Comparison of ENCODE assay signal across 8 cellular contexts in genomic region chr12:52865090-52865944, GRCh38. TPM values are rescaled to one million over a fixed set of nuclear protein-coding genes. Genes with fewer than 3 reads are reported as not detected.
DNase-seq lines count a peak whose midpoint lies in the region; ATAC-seq and TF ChIP-seq lines count a peak whose summit lies in the region.

No MANE protein-coding gene starts in this region.

- no peaks in the 10 kb centered on the region for H3K9me3 Mint-ChIP-seq in activated naive CD8-positive, alpha-beta T cell treated with anti-CD3 and anti-CD28 coated beads, Interleukin-2, amount 50 U/mL, for 24 hours

- H3K27me3 Mint-ChIP-seq in activated naive CD8-positive, alpha-beta T cell treated with anti-CD3 and anti-CD28 coated beads, Interleukin-2, amount 50 U/mL, for 24 hours, result peaks cover under 1% of the 10 kb centered on the region

- no peak overlapping the region for H3K4me3 Mint-ChIP-seq in activated naive CD8-positive, alpha-beta T cell treated with anti-CD3 and anti-CD28 coated beads, Interleukin-2, amount 50 U/mL, for 24 hours

- ATAC-seq in activated naive CD8-positive, alpha-beta T cell treated with anti-CD3 and anti-CD28 coated beads, Interleukin-2, amount 50 U/mL, for 24 hours, result no peak
- ATAC-seq in left ventricle myocardium superior, result peak; percentile 74
- ATAC-seq in sciatic nerve, result peak; percentile 60
- ATAC-seq in HG02571 (IDR thresholded peaks at IDR 0.05; ENCODE audit: unreplicated experiment), result no peak
- no peak for ATAC-seq in HG03442 (IDR thresholded peaks at IDR 0.05; ENCODE audit: unreplicated experiment)

- intact Hi-C loops in left ventricle myocardium superior (cut with micrococcal nuclease) (no loop called here), sciatic nerve (cut with DNase I) (no loop called here)

- H3K4me1 Mint-ChIP-seq in activated naive CD8-positive, alpha-beta T cell treated with anti-CD3 and anti-CD28 coated beads, Interleukin-2, amount 50 U/mL, for 24 hours, result peaks cover 13% of the 10 kb centered on the region

- H3K27ac Mint-ChIP-seq in activated naive CD8-positive, alpha-beta T cell treated with anti-CD3 and anti-CD28 coated beads, Interleukin-2, amount 50 U/mL, for 24 hours, result no peak overlapping the region

- TF ChIP-seq CTCF in GM12873 (IDR thresholded peaks at IDR 0.05; ENCODE audit: insufficient read depth, low read depth, low read length, missing control alignments), result peak; percentile 80

- H3K36me3 Mint-ChIP-seq in activated naive CD8-positive, alpha-beta T cell treated with anti-CD3 and anti-CD28 coated beads, Interleukin-2, amount 50 U/mL, for 24 hours (ENCODE audit: low read depth), result no peaks in the 10 kb centered on the region

- DNase-seq in AG08395 (ENCODE audit: low spot score) (peak; percentile 84), NCI-H2196 treated with DMSO at 0.1 percent for 48 hours (lab: John Stamatoyannopoulos, UW; ENCODE audit: unreplicated experiment) (peak; percentile 67), left ventricle myocardium superior (peak; percentile 66), sciatic nerve (ENCODE audit: low spot score) (peak; percentile 76)
- DNase-seq in activated naive CD8-positive, alpha-beta T cell treated with anti-CD3 and anti-CD28 coated beads, Interleukin-2, amount 50 U/mL, for 24 hours, result peak; percentile 51

RNA-seq across cellular contexts. Expression of gene KRT78, which starts 16.5 kb away (rescaled TPM):
- not detected for total RNA-seq in left ventricle myocardium superior
- total RNA-seq in sciatic nerve, result not detected

RNA-seq across cellular contexts. Expression of gene KRT79, which starts 31.2 kb away (rescaled TPM):
- not detected for total RNA-seq in left ventricle myocardium superior
- not detected for total RNA-seq in sciatic nerve

RNA-seq across cellular contexts. Expression of gene KRT8, which starts 39.6 kb away (rescaled TPM):
- 100 TPM for total RNA-seq in left ventricle myocardium superior
- total RNA-seq in sciatic nerve, result 9.6 TPM

RNA-seq across cellular contexts. Expression of gene KRT4, which starts 51.4 kb away (rescaled TPM):
- total RNA-seq in left ventricle myocardium superior (not detected), sciatic nerve (not detected)

Comparison
In these comparisons a context has a peak if more than half of its experiments do, and no peak if none do; other contexts are left out.
1. ATAC-seq: peak in left ventricle myocardium superior (single experiment) and sciatic nerve (single experiment); none in activated naive CD8-positive, alpha-beta T cell treated with anti-CD3 and anti-CD28 coated beads, Interleukin-2, amount 50 U/mL, for 24 hours (single experiment), HG02571 (single experiment) and HG03442 (single experiment).
2. Peak in every context shown above with its lines, with median percentiles within 50 percentile points of each other: DNase-seq.